In genomic region chr11:117166491-117166890, GRCh38 we compare ENCODE assay signal across 25 cellular contexts.
"Had no signal": no experiment of that assay in that cellular context is flagged by ENCODE, and none has a peak within 500 bp of the region (broad histone marks: within the 10 kb centered on the region; RNA-seq: fewer than 3 reads in every experiment).

No MANE protein-coding gene starts in this region.

- H3K27me3 Mint-ChIP-seq: memory B cell; stimulated activated naive B cell treated with anti-CD40 and anti-IgM and Interleukin-4, amounts not matched to agents 10 μg/mL and 1 μg/mL and 100 μg/mL, for 72 hours; stimulated activated naive CD8-positive, alpha-beta T cell treated with anti-CD3 and anti-CD28 coated beads, Interleukin-15, Interleukin-2, amounts not matched to agents 100 ng/mL and 50 ng/mL, for 24 hours had no signal

- H3K9me3 Mint-ChIP-seq: memory B cell; natural killer cell; neural crest cell; stimulated activated naive B cell treated with anti-CD40 and anti-IgM and Interleukin-4, amounts not matched to agents 10 μg/mL and 1 μg/mL and 100 μg/mL, for 72 hours; stimulated activated naive CD8-positive, alpha-beta T cell treated with anti-CD3 and anti-CD28 coated beads, Interleukin-15, Interleukin-2, amounts not matched to agents 100 ng/mL and 50 ng/mL, for 24 hours had no signal

- DNase-seq: dorsolateral prefrontal cortex; effector CD4-positive, alpha-beta T cell; foreskin melanocyte; glutamatergic neuron; heart right ventricle; hypothalamus; kidney; natural killer cell; stimulated activated CD4-positive, alpha-beta T cell treated with anti-CD3 and anti-CD28 coated beads, Interleukin-2, amount 100 ng/mL, for 24 hours; stimulated activated CD4-positive, alpha-beta T cell treated with anti-CD3 and anti-CD28 coated beads, Interleukin-4, amount 100 ng/mL, for 4 hours; stimulated activated naive B cell treated with anti-CD40 and anti-IgM and Interleukin-4, amounts not matched to agents 10 μg/mL and 1 μg/mL and 100 μg/mL, for 72 hours; transverse colon; upper lobe of right lung; uterus had no signal

- H3K79me2 ChIP-seq: parathyroid adenoma had no signal

- H3K4me1 ChIP-seq: parathyroid adenoma, prostate gland, upper lobe of right lung had no signal

- H3K4me3 ChIP-seq: dorsolateral prefrontal cortex, heart right ventricle, lung, prostate gland, right atrium auricular region, suprapubic skin, transverse colon, upper lobe of right lung, uterus had no signal

- ATAC-seq: heart right ventricle; left lobe of liver; natural killer cell; sciatic nerve; stimulated activated naive B cell treated with anti-CD40 and anti-IgM and Interleukin-4, amounts not matched to agents 10 μg/mL and 1 μg/mL and 100 μg/mL, for 72 hours; upper lobe of right lung had no signal

- H3K27ac Mint-ChIP-seq: memory B cell; stimulated activated naive B cell treated with anti-CD40 and anti-IgM and Interleukin-4, amounts not matched to agents 10 μg/mL and 1 μg/mL and 100 μg/mL, for 72 hours; stimulated activated naive CD8-positive, alpha-beta T cell treated with anti-CD3 and anti-CD28 coated beads, Interleukin-15, Interleukin-2, amounts not matched to agents 100 ng/mL and 50 ng/mL, for 24 hours had no signal

- H3K36me3 ChIP-seq: uterus had no signal

- H3K9me3 ChIP-seq: heart right ventricle, neutrophil, prostate gland, right atrium auricular region, suprapubic skin, transverse colon, upper lobe of right lung, uterus had no signal

- H2AFZ ChIP-seq: parathyroid adenoma had no signal

- H3K27ac ChIP-seq: heart right ventricle, neutrophil, parathyroid adenoma, prostate gland, right atrium auricular region, suprapubic skin, transverse colon, upper lobe of right lung, uterus had no signal

- H3K4me1 Mint-ChIP-seq: memory B cell had no signal

- H3K4me3 Mint-ChIP-seq: memory B cell; natural killer cell; neural crest cell; stimulated activated naive B cell treated with anti-CD40 and anti-IgM and Interleukin-4, amounts not matched to agents 10 μg/mL and 1 μg/mL and 100 μg/mL, for 72 hours; stimulated activated naive CD8-positive, alpha-beta T cell treated with anti-CD3 and anti-CD28 coated beads, Interleukin-15, Interleukin-2, amounts not matched to agents 100 ng/mL and 50 ng/mL, for 24 hours had no signal

- H3K27me3 ChIP-seq: dorsolateral prefrontal cortex, heart right ventricle, neutrophil, right atrium auricular region, suprapubic skin, transverse colon, upper lobe of right lung, uterus had no signal

- H3K9ac ChIP-seq: parathyroid adenoma had no signal
